ENCODE assay signal across 23 cellular contexts in the genomic region with DNA sequence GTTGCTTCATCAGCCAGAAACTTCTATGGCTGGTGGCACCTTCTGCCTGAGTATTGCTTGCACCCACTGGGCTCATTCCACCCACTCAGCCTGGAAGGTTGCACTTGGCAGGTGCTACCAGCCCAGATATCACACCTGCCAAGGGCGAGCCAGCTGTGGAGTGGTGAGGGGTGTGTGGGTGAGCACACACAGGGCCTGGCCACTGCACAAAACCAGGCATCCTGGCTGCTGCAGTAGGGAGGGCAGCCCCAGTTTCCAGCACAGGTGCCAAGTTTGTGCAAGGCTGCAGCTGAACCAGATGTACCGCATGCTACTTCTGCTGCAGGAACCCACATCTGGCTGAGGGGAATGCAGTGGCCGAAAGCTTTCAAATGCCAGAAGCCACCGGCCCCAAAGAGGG.
DNase-seq lines count a peak whose midpoint lies in the region; ATAC-seq, FAIRE-seq and TF ChIP-seq lines count a peak whose summit lies in the region.
"Had no signal": no experiment of that assay in that cellular context is flagged by ENCODE, and none has a peak within 500 bp of the region (broad histone marks: within the 10 kb centered on the region; RNA-seq: fewer than 3 reads in every experiment).

No MANE protein-coding gene starts in this region.

- H3K23me2 ChIP-seq in H1 (ENCODE audit: low read depth, low read length): no peaks in the 10 kb centered on the region

- no peaks in the 10 kb centered on the region for H3K4me1 Mint-ChIP-seq in stimulated activated memory B cell treated with anti-CD40 and anti-IgM and Interleukin-4, amounts not matched to agents 10 μg/mL and 1 μg/mL and 100 μg/mL, for 72 hours
- H3K4me1 Mint-ChIP-seq in stimulated activated naive CD8-positive, alpha-beta T cell treated with anti-CD3 and anti-CD28 coated beads, Interleukin-15, amount 100 ng/mL, for 72 hours: no peaks in the 10 kb centered on the region
- H3K4me1 Mint-ChIP-seq: CD4-positive, alpha-beta memory T cell had no signal

- H3K36me3 ChIP-seq in Karpas-422 (ENCODE audit: insufficient read depth, low read length) (no peaks in the 10 kb centered on the region), H1 (ENCODE audit: control insufficient read depth in 2 of 4, insufficient read depth in 4 of 4, low read length in 3 of 4) (no peaks in the 10 kb centered on the region)
- H3K36me3 ChIP-seq: HAP-1 had no signal

- no peak overlapping the region for H2BK5ac ChIP-seq in H1 (ENCODE audit: low read depth, low read length)

- H3K27ac Mint-ChIP-seq in stimulated activated memory B cell treated with anti-CD40 and anti-IgM and Interleukin-4, amounts not matched to agents 10 μg/mL and 1 μg/mL and 100 μg/mL, for 72 hours: no peak overlapping the region
- H3K27ac Mint-ChIP-seq in stimulated activated naive CD8-positive, alpha-beta T cell treated with anti-CD3 and anti-CD28 coated beads, Interleukin-15, amount 100 ng/mL, for 72 hours: no peak overlapping the region
- H3K27ac Mint-ChIP-seq: CD4-positive, alpha-beta memory T cell; HFFc6 had no signal

- POLR2A ChIA-PET in H1 (lab: Charles Lee; ENCODE audit: partially characterized antibody): no interaction called here

- H4K5ac ChIP-seq in H1 (ENCODE audit: insufficient read length, low read depth, low read length): no peak overlapping the region

- H3K9ac ChIP-seq in Karpas-422 (ENCODE audit: low read length) (no peak overlapping the region), H1 (replicated peaks in 1 of 4; ENCODE audit: extremely low read depth in 1 of 4, low read depth in 3 of 4, low read length in 3 of 4) (no peak overlapping the region)
- H3K9ac ChIP-seq: GM23248 had no signal

- TF ChIP-seq RAD21 in H1 (IDR thresholded peaks at IDR 0.05 in 1 of 2, conservative IDR thresholded peaks at IDR 0.05 in 1 of 2; ENCODE audit: low read depth in 2 of 2, low read length in 2 of 2): no peak

- H2AK5ac ChIP-seq in H1 (ENCODE audit: low read depth, low read length): no peak overlapping the region

- no peak overlapping the region for H4K91ac ChIP-seq in H1 (replicated peaks; ENCODE audit: insufficient read length, low read length)

- H3K27ac ChIP-seq in Karpas-422 (ENCODE audit: low read length): no peak overlapping the region
- no peak overlapping the region for H3K27ac ChIP-seq in H1 (ENCODE audit: low read depth, low read length)
- H3K27ac ChIP-seq: GM23248, SK-N-MC had no signal

- H3K4me3 Mint-ChIP-seq in stimulated activated memory B cell treated with anti-CD40 and anti-IgM and Interleukin-4, amounts not matched to agents 10 μg/mL and 1 μg/mL and 100 μg/mL, for 72 hours: no peak overlapping the region
- H3K4me3 Mint-ChIP-seq in stimulated activated naive CD8-positive, alpha-beta T cell treated with anti-CD3 and anti-CD28 coated beads, Interleukin-15, amount 100 ng/mL, for 72 hours: no peak overlapping the region
- H3K4me3 Mint-ChIP-seq: CD4-positive, alpha-beta memory T cell; HFFc6 had no signal

- H3K79me2 ChIP-seq in Karpas-422 (ENCODE audit: low read length): no peaks in the 10 kb centered on the region
- no peaks in the 10 kb centered on the region for H3K79me2 ChIP-seq in H1 (ENCODE audit: control insufficient read depth in 1 of 2, insufficient read depth in 2 of 2, low read length in 2 of 2)

- H3K23ac ChIP-seq in H1 (ENCODE audit: insufficient read length): no peak overlapping the region

- no peaks in the 10 kb centered on the region for H3K9me2 ChIP-seq in Karpas-422 (replicated peaks; ENCODE audit: insufficient read depth, low read length)

- no peak overlapping the region for H2BK120ac ChIP-seq in H1 (replicated peaks; ENCODE audit: low read depth, low read length)

- no peak for TF ChIP-seq EP300 in H1 (IDR thresholded peaks at IDR 0.05; ENCODE audit: borderline replicate concordance in 1 of 2, low read depth in 2 of 2, low read length in 2 of 2)

- H3K4me1 ChIP-seq in Karpas-422 (ENCODE audit: low read length) (peaks cover 2% of the 10 kb centered on the region; the same call in 1 of the 2 replicates), H1 (replicated peaks in 1 of 4; ENCODE audit: control insufficient read depth in 3 of 4, insufficient read depth in 4 of 4, low read length in 3 of 4) (no peaks in the 10 kb centered on the region)
- H3K4me1 ChIP-seq: Caco-2, HAP-1 had no signal

- ATAC-seq in stimulated activated memory B cell treated with anti-CD40 and anti-IgM and Interleukin-4, amounts not matched to agents 10 μg/mL and 1 μg/mL and 100 μg/mL, for 72 hours: peak; percentile 41
- no peak for ATAC-seq in stimulated activated naive CD8-positive, alpha-beta T cell treated with anti-CD3 and anti-CD28 coated beads, Interleukin-15, amount 100 ng/mL, for 72 hours
- ATAC-seq: Panc1 had no signal

- H3K9me3 Mint-ChIP-seq in stimulated activated memory B cell treated with anti-CD40 and anti-IgM and Interleukin-4, amounts not matched to agents 10 μg/mL and 1 μg/mL and 100 μg/mL, for 72 hours: no peaks in the 10 kb centered on the region
- no peaks in the 10 kb centered on the region for H3K9me3 Mint-ChIP-seq in stimulated activated naive CD8-positive, alpha-beta T cell treated with anti-CD3 and anti-CD28 coated beads, Interleukin-15, amount 100 ng/mL, for 72 hours

- H3K36me3 Mint-ChIP-seq in stimulated activated memory B cell treated with anti-CD40 and anti-IgM and Interleukin-4, amounts not matched to agents 10 μg/mL and 1 μg/mL and 100 μg/mL, for 72 hours: no peaks in the 10 kb centered on the region
- H3K36me3 Mint-ChIP-seq: CD4-positive, alpha-beta memory T cell had no signal

- TF ChIP-seq POLR2A in H1 (IDR thresholded peaks at IDR 0.05; ENCODE audit: control extremely low read depth in 1 of 2, low read depth in 2 of 2, low read length in 2 of 2): no peak

- H3K27me3 ChIP-seq in Karpas-422 (ENCODE audit: low read length) (no peaks in the 10 kb centered on the region), H1 (replicated peaks in 1 of 4; ENCODE audit: control insufficient read depth in 3 of 4, extremely low read depth in 1 of 4, insufficient read depth in 3 of 4, low read length in 3 of 4) (no peaks in the 10 kb centered on the region)

- no peak overlapping the region for H2BK15ac ChIP-seq in H1 (ENCODE audit: low read length)

- H3K4ac ChIP-seq in H1 (replicated peaks; ENCODE audit: insufficient read length, low read depth, low read length): no peak overlapping the region

- no peaks in the 10 kb centered on the region; the same call in 1 of the 2 replicates for H3K9me3 ChIP-seq in Karpas-422 (ENCODE audit: low read length)
- H3K9me3 ChIP-seq in H1 (ENCODE audit: insufficient read depth in 2 of 2, low read depth in 1 of 2, low read length in 1 of 2): no peaks in the 10 kb centered on the region
- H3K9me3 ChIP-seq: Caco-2, HAP-1 had no signal

- H4K20me1 ChIP-seq in Karpas-422 (ENCODE audit: insufficient read depth, low read depth, low read length) (no peaks in the 10 kb centered on the region), H1 (replicated peaks in 1 of 2; ENCODE audit: control insufficient read depth in 1 of 2, insufficient read depth in 2 of 2, low read length in 2 of 2) (peaks cover 0 to 1% of the 10 kb centered on the region in 2 experiments)

- H3K27me3 Mint-ChIP-seq in stimulated activated memory B cell treated with anti-CD40 and anti-IgM and Interleukin-4, amounts not matched to agents 10 μg/mL and 1 μg/mL and 100 μg/mL, for 72 hours: no peaks in the 10 kb centered on the region
- H3K27me3 Mint-ChIP-seq in stimulated activated naive CD8-positive, alpha-beta T cell treated with anti-CD3 and anti-CD28 coated beads, Interleukin-15, amount 100 ng/mL, for 72 hours: no peaks in the 10 kb centered on the region
- H3K27me3 Mint-ChIP-seq: CD4-positive, alpha-beta memory T cell had no signal

- H2BK12ac ChIP-seq in H1 (ENCODE audit: low read depth, low read length): no peak overlapping the region

- DNase-seq in Karpas-422: no peak
- peak; percentile 28 for DNase-seq in NCI-H69 (lab: John Stamatoyannopoulos, UW)
- no peak for DNase-seq in H1 (ENCODE audit: low read depth in 1 of 2, low spot score in 2 of 2)
- no peak for DNase-seq in stimulated activated naive CD8-positive, alpha-beta T cell treated with anti-CD3 and anti-CD28 coated beads, Interleukin-15, amount 100 ng/mL, for 72 hours
- no peak for DNase-seq in amygdala (lab: John Stamatoyannopoulos, UW)
- DNase-seq in globus pallidus (ENCODE audit: low spot score): no peak
- DNase-seq: C1 segment of cervical spinal cord; Caco-2; CD4-positive, alpha-beta memory T cell; DMS79 treated with DMSO at 0.1 percent for 48 hours; GM23248; HFFc6; KG1; MM.1S; NCI-H2081; NCI-H2227 treated with DMSO at 0.1 percent for 48 hours; NCI-H526 treated with DMSO at 0.1 percent for 48 hours; SIG-M5 had no signal

- CTCF ChIA-PET in H1 (lab: Charles Lee; ENCODE audit: partially characterized antibody): interaction anchor here (1.2 kb wide), 1 partner anchor 132 kb away, joined by 4 read pairs; no protein-coding TSS in a partner anchor

- peak overlapping the region; percentile 85 for H2AFZ ChIP-seq in Karpas-422 (ENCODE audit: low read length)
- H2AFZ ChIP-seq in H1 (ENCODE audit: low read length): peak overlapping the region; percentile 13; the same call in 1 of the 2 replicates
- H2AFZ ChIP-seq: GM23248 had no signal

- WGBS in H1 (ENCODE audit: extremely low coverage in 1 of 2, insufficient coverage in 1 of 2, insufficient read length in 1 of 2, insufficient replicate concordance in 2 of 2, low coverage in 1 of 2, low lambda C conversion rate in 2 of 2, missing lambda C conversion rate in 1 of 2), 2 experiments: 97% methylated on average over 4 of the region's 4 CpGs; no CpG with 5 or more reads in 1 of the 2 experiments

- H3K4me3 ChIP-seq in Karpas-422 (ENCODE audit: low read length) (no peak overlapping the region), H1 (ENCODE audit: extremely low read depth in 1 of 4, insufficient read depth in 2 of 4, low read depth in 3 of 4, low read length in 4 of 4) (no peak overlapping the region)
- H3K4me3 ChIP-seq: GM23248, HAP-1, SK-N-MC had no signal

- no peak overlapping the region for H3K18ac ChIP-seq in H1 (ENCODE audit: extremely low read depth, low read length)

- H3K4me2 ChIP-seq in Karpas-422 (ENCODE audit: low read depth, low read length, poor library complexity, severe bottlenecking): no peak overlapping the region
- H3K4me2 ChIP-seq in H1 (ENCODE audit: insufficient read depth in 1 of 2, low read depth in 2 of 2, low read length in 2 of 2): no peak overlapping the region

- FAIRE-seq in H1 (lab: Jason Lieb, UNC): no peak
- FAIRE-seq: GM18507 had no signal

- TF ChIP-seq CTCF in H1 (IDR thresholded peaks at IDR 0.05; ENCODE audit: control extremely low read depth in 1 of 3, insufficient read depth in 1 of 3, low read depth in 1 of 3, low read length in 3 of 3): no peak

- H3K14ac ChIP-seq in H1 (ENCODE audit: insufficient read length): no peak overlapping the region

- no peak overlapping the region for H2BK20ac ChIP-seq in H1 (ENCODE audit: low read length)

- peak overlapping the region; percentile 35; the same call in 1 of the 2 replicates for H4K8ac ChIP-seq in H1 (ENCODE audit: extremely low read depth, insufficient read depth, low read length)

- no peak overlapping the region for H3K56ac ChIP-seq in H1 (replicated peaks; ENCODE audit: insufficient read length, low read depth, low read length)

- no peaks in the 10 kb centered on the region for H3K79me1 ChIP-seq in H1 (ENCODE audit: low read depth, low read length)

TF ChIP-seq in H1, 55 proteins besides CTCF, POLR2A, EP300 and RAD21 (continues in another document):
- TF ChIP-seq CREB1 (IDR thresholded peaks at IDR 0.05) (no peak), SP1 (IDR thresholded peaks at IDR 0.05; ENCODE audit: low read depth, low read length) (no peak)
